1 cellular context compared by ENCODE assay signal in genomic region chr19:18789422-18789832, GRCh38.
TF ChIP-seq lines count a peak whose summit lies in the region.

No MANE protein-coding gene starts in this region.

TF ChIP-seq in H1, 55 proteins besides CTCF, POLR2A, EP300 and RAD21 (continued from another document):
- TF ChIP-seq BCL11A (IDR thresholded peaks at IDR 0.05; ENCODE audit: low read depth in 2 of 2, low read length in 2 of 2) (no peak), RFX5 (IDR thresholded peaks at IDR 0.05; ENCODE audit: borderline replicate concordance, low read depth, low read length) (no peak), RNF2 (IDR thresholded peaks at IDR 0.05; ENCODE audit: borderline replicate concordance, low read depth, low read length, missing control alignments, poor library complexity, severe bottlenecking) (peak; percentile 11)
